ENCODE assay signal across 1 cellular context in the genomic region with DNA sequence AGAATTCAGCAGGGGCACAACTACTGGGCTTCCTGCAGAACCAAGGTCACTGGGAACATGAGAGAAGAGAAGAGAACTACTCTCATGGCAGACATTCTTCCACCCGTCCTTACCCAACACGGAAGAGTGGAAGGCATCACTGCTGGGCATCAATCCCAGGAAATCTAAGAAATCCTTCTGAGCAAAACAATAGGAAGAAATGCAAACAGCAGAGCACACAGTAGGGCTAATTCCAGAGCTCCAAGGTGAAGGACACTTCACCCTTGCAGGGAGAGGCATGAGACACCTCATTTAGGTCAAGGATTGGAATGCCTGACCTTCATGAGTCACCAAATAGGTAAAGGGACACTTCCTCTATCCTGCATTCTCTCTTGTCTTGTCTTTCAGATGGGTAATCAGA.
TF ChIP-seq lines count a peak whose summit lies in the region.

No MANE protein-coding gene starts in this region.

TF ChIP-seq in HepG2, 621 proteins besides CTCF, POLR2A, EP300 and RAD21:
- TF ChIP-seq ZKSCAN1 (IDR thresholded peaks at IDR 0.05; ENCODE audit: low read length) (peak; percentile 62; the same call in 1 of the 2 replicates), ZNF331 (CRISPR knock-in tag; IDR thresholded peaks at IDR 0.05) (no peak)
